ENCODE assay signal across 8 cellular contexts in genomic region chr4:55866973-55867574, GRCh38. TPM values are rescaled to one million over a fixed set of nuclear protein-coding genes. Genes with fewer than 3 reads are reported as not detected.
DNase-seq lines count a peak whose midpoint lies in the region; ATAC-seq, FAIRE-seq and TF ChIP-seq lines count a peak whose summit lies in the region.

No MANE protein-coding gene starts in this region.

- intact Hi-C loops in activated naive CD4-positive, alpha-beta T cell treated with anti-CD3 and anti-CD28 coated beads for 36 hours (cut with micrococcal nuclease) = loop anchor here (1.0 to 10.0 kb wide), 12 partner anchors 81 to 1544 kb away; partner anchors contain the start of genes CEP135, CLOCK, NMU and TMEM165
- intact Hi-C loops in MCF 10A (cut with micrococcal nuclease) = loop anchor here (1.0 to 5.0 kb wide), 6 partner anchors 110 to 520 kb away; partner anchors contain the start of genes CLOCK, SRD5A3 and TMEM165
- intact Hi-C loops in kidney (cut with DNase I) = no loop called here

- 12% methylated on average over 4 of the region's 4 CpGs for WGBS in suprapubic skin

- FAIRE-seq in HTR-8/SVneo (lab: Jason Lieb, UNC) (no peak), kidney (lab: Jason Lieb, UNC) (peak; percentile 70)

- peak; percentile 87 for ATAC-seq in GM21619 (IDR thresholded peaks at IDR 0.05; ENCODE audit: unreplicated experiment)

- no peak for TF ChIP-seq POLR2A in suprapubic skin (IDR thresholded peaks at IDR 0.05)

- DNase-seq in activated naive CD4-positive, alpha-beta T cell treated with anti-CD3 and anti-CD28 coated beads for 36 hours = peak; percentile 13
- no peak for DNase-seq in activated naive CD4-positive, alpha-beta T cell treated with anti-CD3 and anti-CD28 coated beads, Interleukin-2, amount 50 U/mL, for 16 hours
- DNase-seq in HTR-8/SVneo (ENCODE audit: insufficient read length, low spot score) (peak; percentile 13), NOMO-1 (lab: John Stamatoyannopoulos, UW; ENCODE audit: unreplicated experiment in 2 of 2) (peak; percentile 43 to 73), MCF 10A (ENCODE audit: unreplicated experiment) (peak; percentile 76), kidney (no peak), suprapubic skin (ENCODE audit: low spot score in 2 of 2) (no peak)

- peaks cover 18% of the 10 kb centered on the region for H3K36me3 Mint-ChIP-seq in activated naive CD4-positive, alpha-beta T cell treated with anti-CD3 and anti-CD28 coated beads for 36 hours (ENCODE audit: low read depth)
- H3K36me3 Mint-ChIP-seq in MCF 10A (ENCODE audit: insufficient read depth, unreplicated experiment) = peaks cover 56% of the 10 kb centered on the region

- no peak overlapping the region for H3K9ac ChIP-seq in kidney (ENCODE audit: low read length in 2 of 2)

- H3K9me3 ChIP-seq in kidney (ENCODE audit: control insufficient read depth in 1 of 2, low read length in 2 of 2) (no peaks in the 10 kb centered on the region), suprapubic skin (no peaks in the 10 kb centered on the region)

- TF ChIP-seq EP300 in suprapubic skin (IDR thresholded peaks at IDR 0.05) = no peak

- TF ChIP-seq CTCF in MCF 10A (IDR thresholded peaks at IDR 0.05; ENCODE audit: unreplicated experiment) = peak; percentile 73
- peak; percentile 79 for TF ChIP-seq CTCF in kidney (IDR thresholded peaks at IDR 0.05; ENCODE audit: borderline replicate concordance, extremely low read depth, insufficient read depth)
- peak; percentile 64 to 75 for TF ChIP-seq CTCF in suprapubic skin (IDR thresholded peaks at IDR 0.05)

- no peaks in the 10 kb centered on the region for H3K9me3 Mint-ChIP-seq in activated naive CD4-positive, alpha-beta T cell treated with anti-CD3 and anti-CD28 coated beads for 36 hours
- H3K9me3 Mint-ChIP-seq in MCF 10A (ENCODE audit: unreplicated experiment) = no peaks in the 10 kb centered on the region

- peaks cover 16% of the 10 kb centered on the region for H3K4me1 Mint-ChIP-seq in activated naive CD4-positive, alpha-beta T cell treated with anti-CD3 and anti-CD28 coated beads for 36 hours (ENCODE audit: low read depth)
- H3K4me1 Mint-ChIP-seq in MCF 10A (ENCODE audit: insufficient read depth, unreplicated experiment) = peaks cover 22% of the 10 kb centered on the region

- POLR2A ChIA-PET in MCF 10A (lab: Yijun Ruan, JAX) = interaction anchor here (0.7 to 6.4 kb wide), 14 partner anchors 11 to 508 kb away, joined by 3 to 87 read pairs (median 6); partner anchors contain the start of genes CEP135 and EXOC1

- no peak overlapping the region for H3K4me3 ChIP-seq in kidney (ENCODE audit: low read length in 2 of 2)
- H3K4me3 ChIP-seq in suprapubic skin = no peak overlapping the region

- no peaks in the 10 kb centered on the region for H3K4me1 ChIP-seq in kidney (ENCODE audit: control insufficient read depth in 1 of 2, insufficient read depth in 1 of 2, low read depth in 1 of 2, low read length in 2 of 2)
- peaks cover 23% of the 10 kb centered on the region for H3K4me1 ChIP-seq in suprapubic skin

- H3K27ac Mint-ChIP-seq in activated naive CD4-positive, alpha-beta T cell treated with anti-CD3 and anti-CD28 coated beads for 36 hours = no peak overlapping the region
- no peak overlapping the region for H3K27ac Mint-ChIP-seq in MCF 10A (ENCODE audit: low read depth, unreplicated experiment)

- H3K4me3 Mint-ChIP-seq in activated naive CD4-positive, alpha-beta T cell treated with anti-CD3 and anti-CD28 coated beads for 36 hours = no peak overlapping the region
- no peak overlapping the region for H3K4me3 Mint-ChIP-seq in MCF 10A (ENCODE audit: unreplicated experiment)

- no TSS peak for BruUV-seq in MCF 10A (replicated peaks; lab: Mats Ljungman, UMichigan)

- CTCF ChIA-PET in activated naive CD4-positive, alpha-beta T cell treated with anti-CD3 and anti-CD28 coated beads for 36 hours (lab: Charles Lee) = interaction anchor here (0.6 to 2.7 kb wide), 15 partner anchors 10 to 981 kb away, joined by 3 to 15 read pairs (median 4); partner anchors contain the start of gene EXOC1
- CTCF ChIA-PET in MCF 10A (lab: Yijun Ruan, JAX) = interaction anchor here (0.5 to 3.3 kb wide), 23 partner anchors 9 to 868 kb away, joined by 3 to 30 read pairs (median 4); partner anchors contain the start of gene EXOC1

- H3K27me3 ChIP-seq in suprapubic skin = no peaks in the 10 kb centered on the region

- no peaks in the 10 kb centered on the region for H3K27me3 Mint-ChIP-seq in activated naive CD4-positive, alpha-beta T cell treated with anti-CD3 and anti-CD28 coated beads for 36 hours (ENCODE audit: low read depth)
- no peaks in the 10 kb centered on the region for H3K27me3 Mint-ChIP-seq in MCF 10A (ENCODE audit: insufficient read depth, unreplicated experiment)

- no peak overlapping the region for H3K27ac ChIP-seq in kidney (ENCODE audit: low read depth in 2 of 2, low read length in 2 of 2)
- peak overlapping the region; percentile 81 for H3K27ac ChIP-seq in suprapubic skin

- H3K36me3 ChIP-seq in kidney (ENCODE audit: control insufficient read depth in 1 of 2, insufficient read depth in 2 of 2, low read length in 2 of 2) (peaks cover 25 to 31% of the 10 kb centered on the region in 2 donors), suprapubic skin (peaks cover 55% of the 10 kb centered on the region)

RNA-seq across cellular contexts. Expression of gene EXOC1, which starts 13.6 kb away (rescaled TPM):
- total RNA-seq in activated naive CD4-positive, alpha-beta T cell treated with anti-CD3 and anti-CD28 coated beads for 36 hours = 10 to 100 TPM; 18.7 to 21.9 TPM
- 31.4 and 39.5 TPM in 2 replicates for total RNA-seq in MCF 10A (2022)
- total RNA-seq in kidney = 41.7 TPM
- polyA plus RNA-seq in kidney (ENCODE audit: insufficient read depth, low read depth, low replicate concordance) = 17.5 TPM
- total RNA-seq in suprapubic skin = 10 to 100 TPM; 27.1 to 60.1 (median 32.9) TPM

RNA-seq across cellular contexts. Expression of gene EXOC1L, which starts 47.5 kb away (rescaled TPM):
- total RNA-seq in activated naive CD4-positive, alpha-beta T cell treated with anti-CD3 and anti-CD28 coated beads for 36 hours = not detected
- total RNA-seq in MCF 10A (2022) (not detected in 2 replicates), kidney (not detected), suprapubic skin (not detected)
- polyA plus RNA-seq in kidney (ENCODE audit: insufficient read depth, low read depth, low replicate concordance) = not detected

Comparison
In these comparisons a context has a peak if more than half of its experiments do, and no peak if none do; other contexts are left out.
1. DNase-seq: peak in activated naive CD4-positive, alpha-beta T cell treated with anti-CD3 and anti-CD28 coated beads for 36 hours (single experiment), HTR-8/SVneo (single experiment), NOMO-1 (2 of 2) and MCF 10A (single experiment); none in activated naive CD4-positive, alpha-beta T cell treated with anti-CD3 and anti-CD28 coated beads, Interleukin-2, amount 50 U/mL, for 16 hours (single experiment), kidney (single experiment) and suprapubic skin (0 of 2).
2. Peak in every context shown above with its lines, with median percentiles within 50 percentile points of each other: CTCF ChIP-seq.